29 cellular contexts compared by ENCODE assay signal in the genomic region with DNA sequence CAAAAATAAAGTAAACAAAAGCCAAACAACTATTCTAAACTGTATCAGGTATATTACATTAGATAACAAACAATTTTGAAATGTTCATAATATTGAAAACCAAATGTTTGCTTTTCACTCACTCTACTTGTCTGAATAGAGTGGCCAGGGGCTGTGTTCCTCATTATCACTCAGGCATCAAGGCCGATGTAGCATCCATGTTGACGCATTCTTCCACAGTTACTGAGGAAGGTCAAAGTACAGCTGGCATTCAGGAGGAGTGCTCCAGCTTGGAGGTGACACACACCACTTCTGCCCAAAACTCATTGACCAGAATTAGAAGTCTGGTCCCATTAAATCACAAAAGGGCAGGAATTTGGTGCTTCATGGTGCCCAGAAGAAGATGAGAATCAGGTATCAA.
"Had no signal": no experiment of that assay in that cellular context is flagged by ENCODE, and none has a peak within 500 bp of the region (broad histone marks: within the 10 kb centered on the region; RNA-seq: fewer than 3 reads in every experiment).

No MANE protein-coding gene starts in this region.

- H3K27me3 ChIP-seq: ascending aorta, breast epithelium, cardiac muscle cell, colonic mucosa, esophagus squamous epithelium, gastroesophageal sphincter had no signal

- H3K27ac Mint-ChIP-seq: activated CD4-positive, alpha-beta memory T cell treated with anti-CD3 and anti-CD28 coated beads, Interleukin-2, amount 10 ng/mL, durations not matched to agents 7 days and 5 days; activated CD4-positive, alpha-beta T cell treated with anti-CD3 and anti-CD28 coated beads for 36 hours; activated CD4-positive, alpha-beta T cell treated with anti-CD3 and anti-CD28 coated beads, Interleukin-2, amount 10 ng/mL, durations not matched to agents 24 days and 14 days; activated naive CD4-positive, alpha-beta T cell treated with anti-CD3 and anti-CD28 coated beads, Interleukin-2, amount 10 ng/mL, durations not matched to agents 7 days and 5 days; activated naive CD4-positive, alpha-beta T cell treated with anti-CD3 and anti-CD28 coated beads, Interleukin-2, amount 50 U/mL, for 72 hours; activated naive CD8-positive, alpha-beta T cell treated with anti-CD3 and anti-CD28 coated beads, Interleukin-2, amount 10 ng/mL, durations not matched to agents 7 days and 5 days; activated T-cell treated with anti-CD3 and anti-CD28 coated beads, Interleukin-2, amount 50 U/mL, for 24 hours; activated T-cell treated with anti-CD3 and anti-CD28 coated beads, Interleukin-2, amount 50 U/mL, for 72 hours; brain had no signal

- H3K4me3 ChIP-seq: ascending aorta, breast epithelium, cardiac muscle cell, colonic mucosa, esophagus squamous epithelium, gastroesophageal sphincter had no signal

- H3K4me1 ChIP-seq: ascending aorta, breast epithelium, colonic mucosa, esophagus squamous epithelium, gastroesophageal sphincter had no signal

- H3K9me3 Mint-ChIP-seq: activated CD4-positive, alpha-beta memory T cell treated with anti-CD3 and anti-CD28 coated beads, Interleukin-2, amount 10 ng/mL, durations not matched to agents 7 days and 5 days; activated CD4-positive, alpha-beta T cell treated with anti-CD3 and anti-CD28 coated beads, Interleukin-2, amount 10 ng/mL, durations not matched to agents 24 days and 14 days; activated naive CD4-positive, alpha-beta T cell treated with anti-CD3 and anti-CD28 coated beads, Interleukin-2, amount 10 ng/mL, durations not matched to agents 7 days and 5 days; activated naive CD4-positive, alpha-beta T cell treated with anti-CD3 and anti-CD28 coated beads, Interleukin-2, amount 50 U/mL, for 72 hours; activated naive CD8-positive, alpha-beta T cell treated with anti-CD3 and anti-CD28 coated beads, Interleukin-2, amount 10 ng/mL, durations not matched to agents 7 days and 5 days; activated T-cell treated with anti-CD3 and anti-CD28 coated beads, Interleukin-2, amount 50 U/mL, for 24 hours; activated T-cell treated with anti-CD3 and anti-CD28 coated beads, Interleukin-2, amount 50 U/mL, for 72 hours; brain had no signal

- DNase-seq: activated CD4-positive, alpha-beta memory T cell treated with anti-CD3 and anti-CD28 coated beads, Interleukin-2, amount 10 ng/mL, durations not matched to agents 7 days and 5 days; activated CD4-positive, alpha-beta T cell treated with anti-CD3 and anti-CD28 coated beads for 36 hours; activated CD4-positive, alpha-beta T cell treated with anti-CD3 and anti-CD28 coated beads, Interleukin-2, amount 10 ng/mL, durations not matched to agents 24 days and 14 days; activated CD4-positive, CD25-positive, alpha-beta regulatory T cell; activated CD4-positive, CD25-positive, alpha-beta regulatory T cell treated with anti-CD3 and anti-CD28 coated beads, Interleukin-2, amount 50 U/mL, for 72 hours; activated CD8-positive, alpha-beta memory T cell treated with anti-CD3 and anti-CD28 coated beads, Interleukin-2, amount 50 U/mL, for 48 hours; activated gamma-delta T cell; activated naive CD4-positive, alpha-beta T cell; activated naive CD4-positive, alpha-beta T cell treated with anti-CD3 and anti-CD28 coated beads, Interleukin-2, amount 10 ng/mL, durations not matched to agents 7 days and 5 days; activated naive CD8-positive, alpha-beta T cell treated with anti-CD3 and anti-CD28 coated beads, Interleukin-2, amount 10 ng/mL, durations not matched to agents 7 days and 5 days; activated T-cell treated with anti-CD3 and anti-CD28 coated beads for 4 hours; activated T-cell treated with anti-CD3 and anti-CD28 coated beads, Interleukin-2, amount 50 U/mL, for 24 hours; activated T-cell treated with anti-CD3 and anti-CD28 coated beads, Interleukin-2, amount 50 U/mL, for 72 hours; central memory CD4-positive, alpha-beta T cell; cerebellar nuclear complex; colonic mucosa; effector CD8-positive, alpha-beta T cell; esophagus squamous epithelium; foreskin melanocyte; T-helper 2 cell had no signal

- H3K4me3 Mint-ChIP-seq: activated CD4-positive, alpha-beta memory T cell treated with anti-CD3 and anti-CD28 coated beads, Interleukin-2, amount 10 ng/mL, durations not matched to agents 7 days and 5 days; activated CD4-positive, alpha-beta T cell treated with anti-CD3 and anti-CD28 coated beads for 36 hours; activated CD4-positive, alpha-beta T cell treated with anti-CD3 and anti-CD28 coated beads, Interleukin-2, amount 10 ng/mL, durations not matched to agents 24 days and 14 days; activated naive CD4-positive, alpha-beta T cell treated with anti-CD3 and anti-CD28 coated beads, Interleukin-2, amount 10 ng/mL, durations not matched to agents 7 days and 5 days; activated naive CD8-positive, alpha-beta T cell treated with anti-CD3 and anti-CD28 coated beads, Interleukin-2, amount 10 ng/mL, durations not matched to agents 7 days and 5 days; activated T-cell treated with anti-CD3 and anti-CD28 coated beads, Interleukin-2, amount 50 U/mL, for 24 hours; activated T-cell treated with anti-CD3 and anti-CD28 coated beads, Interleukin-2, amount 50 U/mL, for 72 hours; brain had no signal

- H3K4me1 Mint-ChIP-seq: activated CD4-positive, alpha-beta memory T cell treated with anti-CD3 and anti-CD28 coated beads, Interleukin-2, amount 10 ng/mL, durations not matched to agents 7 days and 5 days; activated CD4-positive, alpha-beta T cell treated with anti-CD3 and anti-CD28 coated beads for 36 hours; activated CD4-positive, alpha-beta T cell treated with anti-CD3 and anti-CD28 coated beads, Interleukin-2, amount 10 ng/mL, durations not matched to agents 24 days and 14 days; activated naive CD4-positive, alpha-beta T cell treated with anti-CD3 and anti-CD28 coated beads, Interleukin-2, amount 10 ng/mL, durations not matched to agents 7 days and 5 days; activated naive CD8-positive, alpha-beta T cell treated with anti-CD3 and anti-CD28 coated beads, Interleukin-2, amount 10 ng/mL, durations not matched to agents 7 days and 5 days; brain had no signal

- H3K27ac ChIP-seq: ascending aorta, breast epithelium, cardiac muscle cell, colonic mucosa, epithelial cell of prostate, esophagus squamous epithelium, gastroesophageal sphincter had no signal

- H3K36me3 ChIP-seq: ascending aorta, breast epithelium, cardiac muscle cell, colonic mucosa, esophagus squamous epithelium, gastroesophageal sphincter had no signal

- H3K36me3 Mint-ChIP-seq: activated naive CD4-positive, alpha-beta T cell treated with anti-CD3 and anti-CD28 coated beads, Interleukin-2, amount 10 ng/mL, durations not matched to agents 7 days and 5 days; activated naive CD4-positive, alpha-beta T cell treated with anti-CD3 and anti-CD28 coated beads, Interleukin-2, amount 50 U/mL, for 72 hours; activated naive CD8-positive, alpha-beta T cell treated with anti-CD3 and anti-CD28 coated beads, Interleukin-2, amount 10 ng/mL, durations not matched to agents 7 days and 5 days; brain had no signal

- FAIRE-seq: endometrium, endothelial cell of umbilical vein had no signal

- ATAC-seq: activated CD4-positive, alpha-beta T cell treated with anti-CD3 and anti-CD28 coated beads for 36 hours; activated naive CD4-positive, alpha-beta T cell treated with anti-CD3 and anti-CD28 coated beads, Interleukin-2, amount 50 U/mL, for 72 hours; activated T-cell treated with anti-CD3 and anti-CD28 coated beads, Interleukin-2, amount 50 U/mL, for 72 hours; gastroesophageal sphincter had no signal

- H3K9me3 ChIP-seq: ascending aorta, breast epithelium, colonic mucosa, esophagus squamous epithelium, gastroesophageal sphincter had no signal

- H3K27me3 Mint-ChIP-seq: activated CD4-positive, alpha-beta memory T cell treated with anti-CD3 and anti-CD28 coated beads, Interleukin-2, amount 10 ng/mL, durations not matched to agents 7 days and 5 days; activated CD4-positive, alpha-beta T cell treated with anti-CD3 and anti-CD28 coated beads, Interleukin-2, amount 10 ng/mL, durations not matched to agents 24 days and 14 days; activated naive CD4-positive, alpha-beta T cell treated with anti-CD3 and anti-CD28 coated beads, Interleukin-2, amount 10 ng/mL, durations not matched to agents 7 days and 5 days; brain had no signal
